In the genomic region with DNA sequence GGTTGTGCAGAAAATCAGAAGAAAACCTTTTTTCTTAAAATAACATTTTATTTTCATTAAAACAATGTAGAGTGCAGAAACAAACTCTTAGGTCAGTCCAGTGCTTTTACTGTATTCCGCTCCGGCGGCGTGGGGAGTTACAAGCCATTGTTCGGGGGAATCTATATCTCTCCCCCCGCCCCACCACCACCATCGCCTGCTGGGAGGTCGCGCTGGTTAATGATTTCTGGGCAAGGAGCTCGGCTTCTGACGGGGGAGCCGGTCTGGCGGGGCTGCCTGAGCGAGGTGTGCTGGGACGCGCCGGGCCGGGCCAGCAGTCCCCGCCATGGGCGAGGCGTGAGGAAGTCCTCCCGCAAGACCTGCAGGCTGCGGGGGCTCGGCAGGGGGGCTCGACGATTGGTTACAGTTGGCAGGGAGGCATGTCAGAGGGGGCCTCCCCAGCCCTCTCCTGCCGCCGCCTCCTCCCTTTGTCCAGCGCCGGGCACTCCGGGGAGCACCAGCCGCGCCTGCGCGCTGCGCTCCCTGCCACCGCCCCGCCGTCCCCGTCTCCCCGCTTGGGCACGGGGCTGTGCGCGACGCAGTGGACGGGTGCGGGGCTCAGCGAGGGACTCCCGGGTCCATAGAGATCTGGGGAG, we compare ENCODE assay signal across 1 cellular context.
TF ChIP-seq lines count a peak whose summit lies in the region.

No MANE protein-coding gene starts in this region.

TF ChIP-seq in HepG2, 621 proteins besides CTCF, POLR2A, EP300 and RAD21 (continued from another document and continues in another):
- TF ChIP-seq, protein P1, sequence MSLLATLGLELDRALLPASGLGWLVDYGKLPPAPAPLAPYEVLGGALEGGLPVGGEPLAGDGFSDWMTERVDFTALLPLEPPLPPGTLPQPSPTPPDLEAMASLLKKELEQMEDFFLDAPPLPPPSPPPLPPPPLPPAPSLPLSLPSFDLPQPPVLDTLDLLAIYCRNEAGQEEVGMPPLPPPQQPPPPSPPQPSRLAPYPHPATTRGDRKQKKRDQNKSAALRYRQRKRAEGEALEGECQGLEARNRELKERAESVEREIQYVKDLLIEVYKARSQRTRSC (CRISPR knock-in tag; IDR thresholded peaks at IDR 0.05; ENCODE audit: low read depth) = no peak
- TF ChIP-seq TP53 (CRISPR knock-in tag; conservative IDR thresholded peaks at IDR 0.05) (0 out of 2 replicates have a peak, but pooled peaks have one; percentile 54), ZNF7 (CRISPR knock-in tag; IDR thresholded peaks at IDR 0.05) (no peak), PCBP1 (IDR thresholded peaks at IDR 0.05; ENCODE audit: borderline replicate concordance, low read depth, low read length) (peak; percentile 38; the same call in 1 of the 2 replicates), ZNF496 (CRISPR knock-in tag; IDR thresholded peaks at IDR 0.05; ENCODE audit: insufficient replicate concordance) (no peak), ZFYVE20 (CRISPR knock-in tag; IDR thresholded peaks at IDR 0.05; ENCODE audit: borderline replicate concordance, low read depth) (no peak), ZNF569 (CRISPR knock-in tag; IDR thresholded peaks at IDR 0.05; ENCODE audit: borderline replicate concordance) (no peak), SRSF1 (optimal IDR thresholded peaks at IDR 0.05; ENCODE audit: low read depth, low read length) (no peak), ZNF232 (CRISPR knock-in tag; IDR thresholded peaks at IDR 0.05; ENCODE audit: borderline replicate concordance) (0 out of 2 replicates have a peak, but pooled peaks have one; percentile 63), GATAD2A (CRISPR knock-in tag; IDR thresholded peaks at IDR 0.05) (peak; percentile 34; the same call in 1 of the 2 replicates), ZNF749 (CRISPR knock-in tag; IDR thresholded peaks at IDR 0.05; ENCODE audit: borderline replicate concordance) (no peak), CREB1 (IDR thresholded peaks at IDR 0.05) (no peak), CREB1 (CRISPR knock-in tag; IDR thresholded peaks at IDR 0.05) (no peak), NFIB (CRISPR knock-in tag; IDR thresholded peaks at IDR 0.05; ENCODE audit: borderline replicate concordance) (no peak), ZNF331 (CRISPR knock-in tag; IDR thresholded peaks at IDR 0.05) (no peak), ZNF605 (CRISPR knock-in tag; IDR thresholded peaks at IDR 0.05) (0 out of 2 replicates have a peak, but pooled peaks have one; percentile 14), ZNF772 (CRISPR knock-in tag; IDR thresholded peaks at IDR 0.05) (peak; percentile 49; the same call in 1 of the 2 replicates), KLF15 (CRISPR knock-in tag; IDR thresholded peaks at IDR 0.05; ENCODE audit: borderline replicate concordance) (0 out of 2 replicates have a peak, but pooled peaks have one; percentile 5), REPIN1 (CRISPR knock-in tag; IDR thresholded peaks at IDR 0.05; ENCODE audit: borderline replicate concordance, low read depth) (peak; percentile 75), MBD4 (IDR thresholded peaks at IDR 0.05; ENCODE audit: borderline replicate concordance, low read length) (no peak), RXRB (CRISPR knock-in tag; IDR thresholded peaks at IDR 0.05; ENCODE audit: borderline replicate concordance) (0 out of 2 replicates have a peak, but pooled peaks have one; percentile 11), ZNF501 (CRISPR knock-in tag; IDR thresholded peaks at IDR 0.05) (peak; percentile 88; the same call in 1 of the 2 replicates), ZNF225 (CRISPR knock-in tag; IDR thresholded peaks at IDR 0.05) (no peak)
- TF ChIP-seq, protein P2, sequence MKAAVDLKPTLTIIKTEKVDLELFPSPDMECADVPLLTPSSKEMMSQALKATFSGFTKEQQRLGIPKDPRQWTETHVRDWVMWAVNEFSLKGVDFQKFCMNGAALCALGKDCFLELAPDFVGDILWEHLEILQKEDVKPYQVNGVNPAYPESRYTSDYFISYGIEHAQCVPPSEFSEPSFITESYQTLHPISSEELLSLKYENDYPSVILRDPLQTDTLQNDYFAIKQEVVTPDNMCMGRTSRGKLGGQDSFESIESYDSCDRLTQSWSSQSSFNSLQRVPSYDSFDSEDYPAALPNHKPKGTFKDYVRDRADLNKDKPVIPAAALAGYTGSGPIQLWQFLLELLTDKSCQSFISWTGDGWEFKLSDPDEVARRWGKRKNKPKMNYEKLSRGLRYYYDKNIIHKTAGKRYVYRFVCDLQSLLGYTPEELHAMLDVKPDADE (CRISPR knock-in tag; IDR thresholded peaks at IDR 0.05) = peak; percentile 47; the same call in 1 of the 2 replicates
- TF ChIP-seq, protein P3, sequence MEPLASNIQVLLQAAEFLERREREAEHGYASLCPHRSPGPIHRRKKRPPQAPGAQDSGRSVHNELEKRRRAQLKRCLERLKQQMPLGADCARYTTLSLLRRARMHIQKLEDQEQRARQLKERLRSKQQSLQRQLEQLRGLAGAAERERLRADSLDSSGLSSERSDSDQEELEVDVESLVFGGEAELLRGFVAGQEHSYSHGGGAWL (CRISPR knock-in tag; IDR thresholded peaks at IDR 0.05) = peak; percentile 23; the same call in 1 of the 2 replicates
- TF ChIP-seq, protein P4, sequence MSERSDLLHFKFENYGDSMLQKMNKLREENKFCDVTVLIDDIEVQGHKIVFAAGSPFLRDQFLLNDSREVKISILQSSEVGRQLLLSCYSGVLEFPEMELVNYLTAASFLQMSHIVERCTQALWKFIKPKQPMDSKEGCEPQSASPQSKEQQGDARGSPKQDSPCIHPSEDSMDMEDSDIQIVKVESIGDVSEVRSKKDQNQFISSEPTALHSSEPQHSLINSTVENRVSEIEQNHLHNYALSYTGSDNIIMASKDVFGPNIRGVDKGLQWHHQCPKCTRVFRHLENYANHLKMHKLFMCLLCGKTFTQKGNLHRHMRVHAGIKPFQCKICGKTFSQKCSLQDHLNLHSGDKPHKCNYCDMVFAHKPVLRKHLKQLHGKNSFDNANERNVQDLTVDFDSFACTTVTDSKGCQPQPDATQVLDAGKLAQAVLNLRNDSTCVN (CRISPR knock-in tag; IDR thresholded peaks at IDR 0.05; ENCODE audit: borderline replicate concordance) = peak; percentile 36; the same call in 1 of the 2 replicates
- TF ChIP-seq, protein P5, sequence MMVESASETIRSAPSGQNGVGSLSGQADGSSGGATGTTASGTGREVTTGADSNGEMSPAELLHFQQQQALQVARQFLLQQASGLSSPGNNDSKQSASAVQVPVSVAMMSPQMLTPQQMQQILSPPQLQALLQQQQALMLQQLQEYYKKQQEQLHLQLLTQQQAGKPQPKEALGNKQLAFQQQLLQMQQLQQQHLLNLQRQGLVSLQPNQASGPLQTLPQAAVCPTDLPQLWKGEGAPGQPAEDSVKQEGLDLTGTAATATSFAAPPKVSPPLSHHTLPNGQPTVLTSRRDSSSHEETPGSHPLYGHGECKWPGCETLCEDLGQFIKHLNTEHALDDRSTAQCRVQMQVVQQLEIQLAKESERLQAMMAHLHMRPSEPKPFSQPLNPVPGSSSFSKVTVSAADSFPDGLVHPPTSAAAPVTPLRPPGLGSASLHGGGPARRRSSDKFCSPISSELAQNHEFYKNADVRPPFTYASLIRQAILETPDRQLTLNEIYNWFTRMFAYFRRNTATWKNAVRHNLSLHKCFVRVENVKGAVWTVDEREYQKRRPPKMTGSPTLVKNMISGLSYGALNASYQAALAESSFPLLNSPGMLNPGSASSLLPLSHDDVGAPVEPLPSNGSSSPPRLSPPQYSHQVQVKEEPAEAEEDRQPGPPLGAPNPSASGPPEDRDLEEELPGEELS (CRISPR knock-in tag; IDR thresholded peaks at IDR 0.05) = peak; percentile 22; the same call in 1 of the 2 replicates
- TF ChIP-seq, protein P6, sequence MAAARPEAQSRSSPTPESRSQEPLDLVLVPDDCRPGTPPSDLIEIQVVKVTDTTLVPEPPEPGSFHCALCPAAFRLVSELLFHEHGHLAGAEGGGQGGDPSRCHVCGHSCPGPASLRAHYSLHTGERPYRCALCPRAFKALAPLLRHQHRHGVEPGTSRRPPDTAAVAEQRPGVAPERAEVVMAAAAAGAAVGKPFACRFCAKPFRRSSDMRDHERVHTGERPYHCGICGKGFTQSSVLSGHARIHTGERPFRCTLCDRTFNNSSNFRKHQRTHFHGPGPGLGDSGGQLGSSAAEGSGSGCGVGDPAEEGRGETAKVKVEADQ (CRISPR knock-in tag; IDR thresholded peaks at IDR 0.05; ENCODE audit: borderline replicate concordance) = no peak
- TF ChIP-seq, protein P7, sequence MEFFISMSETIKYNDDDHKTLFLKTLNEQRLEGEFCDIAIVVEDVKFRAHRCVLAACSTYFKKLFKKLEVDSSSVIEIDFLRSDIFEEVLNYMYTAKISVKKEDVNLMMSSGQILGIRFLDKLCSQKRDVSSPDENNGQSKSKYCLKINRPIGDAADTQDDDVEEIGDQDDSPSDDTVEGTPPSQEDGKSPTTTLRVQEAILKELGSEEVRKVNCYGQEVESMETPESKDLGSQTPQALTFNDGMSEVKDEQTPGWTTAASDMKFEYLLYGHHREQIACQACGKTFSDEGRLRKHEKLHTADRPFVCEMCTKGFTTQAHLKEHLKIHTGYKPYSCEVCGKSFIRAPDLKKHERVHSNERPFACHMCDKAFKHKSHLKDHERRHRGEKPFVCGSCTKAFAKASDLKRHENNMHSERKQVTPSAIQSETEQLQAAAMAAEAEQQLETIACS (CRISPR knock-in tag; IDR thresholded peaks at IDR 0.05) = no peak
- TF ChIP-seq, protein P8, sequence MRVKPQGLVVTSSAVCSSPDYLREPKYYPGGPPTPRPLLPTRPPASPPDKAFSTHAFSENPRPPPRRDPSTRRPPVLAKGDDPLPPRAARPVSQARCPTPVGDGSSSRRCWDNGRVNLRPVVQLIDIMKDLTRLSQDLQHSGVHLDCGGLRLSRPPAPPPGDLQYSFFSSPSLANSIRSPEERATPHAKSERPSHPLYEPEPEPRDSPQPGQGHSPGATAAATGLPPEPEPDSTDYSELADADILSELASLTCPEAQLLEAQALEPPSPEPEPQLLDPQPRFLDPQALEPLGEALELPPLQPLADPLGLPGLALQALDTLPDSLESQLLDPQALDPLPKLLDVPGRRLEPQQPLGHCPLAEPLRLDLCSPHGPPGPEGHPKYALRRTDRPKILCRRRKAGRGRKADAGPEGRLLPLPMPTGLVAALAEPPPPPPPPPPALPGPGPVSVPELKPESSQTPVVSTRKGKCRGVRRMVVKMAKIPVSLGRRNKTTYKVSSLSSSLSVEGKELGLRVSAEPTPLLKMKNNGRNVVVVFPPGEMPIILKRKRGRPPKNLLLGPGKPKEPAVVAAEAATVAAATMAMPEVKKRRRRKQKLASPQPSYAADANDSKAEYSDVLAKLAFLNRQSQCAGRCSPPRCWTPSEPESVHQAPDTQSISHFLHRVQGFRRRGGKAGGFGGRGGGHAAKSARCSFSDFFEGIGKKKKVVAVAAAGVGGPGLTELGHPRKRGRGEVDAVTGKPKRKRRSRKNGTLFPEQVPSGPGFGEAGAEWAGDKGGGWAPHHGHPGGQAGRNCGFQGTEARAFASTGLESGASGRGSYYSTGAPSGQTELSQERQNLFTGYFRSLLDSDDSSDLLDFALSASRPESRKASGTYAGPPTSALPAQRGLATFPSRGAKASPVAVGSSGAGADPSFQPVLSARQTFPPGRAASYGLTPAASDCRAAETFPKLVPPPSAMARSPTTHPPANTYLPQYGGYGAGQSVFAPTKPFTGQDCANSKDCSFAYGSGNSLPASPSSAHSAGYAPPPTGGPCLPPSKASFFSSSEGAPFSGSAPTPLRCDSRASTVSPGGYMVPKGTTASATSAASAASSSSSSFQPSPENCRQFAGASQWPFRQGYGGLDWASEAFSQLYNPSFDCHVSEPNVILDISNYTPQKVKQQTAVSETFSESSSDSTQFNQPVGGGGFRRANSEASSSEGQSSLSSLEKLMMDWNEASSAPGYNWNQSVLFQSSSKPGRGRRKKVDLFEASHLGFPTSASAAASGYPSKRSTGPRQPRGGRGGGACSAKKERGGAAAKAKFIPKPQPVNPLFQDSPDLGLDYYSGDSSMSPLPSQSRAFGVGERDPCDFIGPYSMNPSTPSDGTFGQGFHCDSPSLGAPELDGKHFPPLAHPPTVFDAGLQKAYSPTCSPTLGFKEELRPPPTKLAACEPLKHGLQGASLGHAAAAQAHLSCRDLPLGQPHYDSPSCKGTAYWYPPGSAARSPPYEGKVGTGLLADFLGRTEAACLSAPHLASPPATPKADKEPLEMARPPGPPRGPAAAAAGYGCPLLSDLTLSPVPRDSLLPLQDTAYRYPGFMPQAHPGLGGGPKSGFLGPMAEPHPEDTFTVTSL (CRISPR knock-in tag; IDR thresholded peaks at IDR 0.05; ENCODE audit: borderline replicate concordance) = peak; percentile 19; the same call in 1 of the 2 replicates
- TF ChIP-seq, protein P9, sequence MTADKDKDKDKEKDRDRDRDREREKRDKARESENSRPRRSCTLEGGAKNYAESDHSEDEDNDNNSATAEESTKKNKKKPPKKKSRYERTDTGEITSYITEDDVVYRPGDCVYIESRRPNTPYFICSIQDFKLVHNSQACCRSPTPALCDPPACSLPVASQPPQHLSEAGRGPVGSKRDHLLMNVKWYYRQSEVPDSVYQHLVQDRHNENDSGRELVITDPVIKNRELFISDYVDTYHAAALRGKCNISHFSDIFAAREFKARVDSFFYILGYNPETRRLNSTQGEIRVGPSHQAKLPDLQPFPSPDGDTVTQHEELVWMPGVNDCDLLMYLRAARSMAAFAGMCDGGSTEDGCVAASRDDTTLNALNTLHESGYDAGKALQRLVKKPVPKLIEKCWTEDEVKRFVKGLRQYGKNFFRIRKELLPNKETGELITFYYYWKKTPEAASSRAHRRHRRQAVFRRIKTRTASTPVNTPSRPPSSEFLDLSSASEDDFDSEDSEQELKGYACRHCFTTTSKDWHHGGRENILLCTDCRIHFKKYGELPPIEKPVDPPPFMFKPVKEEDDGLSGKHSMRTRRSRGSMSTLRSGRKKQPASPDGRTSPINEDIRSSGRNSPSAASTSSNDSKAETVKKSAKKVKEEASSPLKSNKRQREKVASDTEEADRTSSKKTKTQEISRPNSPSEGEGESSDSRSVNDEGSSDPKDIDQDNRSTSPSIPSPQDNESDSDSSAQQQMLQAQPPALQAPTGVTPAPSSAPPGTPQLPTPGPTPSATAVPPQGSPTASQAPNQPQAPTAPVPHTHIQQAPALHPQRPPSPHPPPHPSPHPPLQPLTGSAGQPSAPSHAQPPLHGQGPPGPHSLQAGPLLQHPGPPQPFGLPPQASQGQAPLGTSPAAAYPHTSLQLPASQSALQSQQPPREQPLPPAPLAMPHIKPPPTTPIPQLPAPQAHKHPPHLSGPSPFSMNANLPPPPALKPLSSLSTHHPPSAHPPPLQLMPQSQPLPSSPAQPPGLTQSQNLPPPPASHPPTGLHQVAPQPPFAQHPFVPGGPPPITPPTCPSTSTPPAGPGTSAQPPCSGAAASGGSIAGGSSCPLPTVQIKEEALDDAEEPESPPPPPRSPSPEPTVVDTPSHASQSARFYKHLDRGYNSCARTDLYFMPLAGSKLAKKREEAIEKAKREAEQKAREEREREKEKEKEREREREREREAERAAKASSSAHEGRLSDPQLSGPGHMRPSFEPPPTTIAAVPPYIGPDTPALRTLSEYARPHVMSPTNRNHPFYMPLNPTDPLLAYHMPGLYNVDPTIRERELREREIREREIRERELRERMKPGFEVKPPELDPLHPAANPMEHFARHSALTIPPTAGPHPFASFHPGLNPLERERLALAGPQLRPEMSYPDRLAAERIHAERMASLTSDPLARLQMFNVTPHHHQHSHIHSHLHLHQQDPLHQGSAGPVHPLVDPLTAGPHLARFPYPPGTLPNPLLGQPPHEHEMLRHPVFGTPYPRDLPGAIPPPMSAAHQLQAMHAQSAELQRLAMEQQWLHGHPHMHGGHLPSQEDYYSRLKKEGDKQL (CRISPR knock-in tag; IDR thresholded peaks at IDR 0.05; ENCODE audit: low read depth) = 0 out of 2 replicates have a peak, but pooled peaks have one; percentile 10
- TF ChIP-seq, protein P10, sequence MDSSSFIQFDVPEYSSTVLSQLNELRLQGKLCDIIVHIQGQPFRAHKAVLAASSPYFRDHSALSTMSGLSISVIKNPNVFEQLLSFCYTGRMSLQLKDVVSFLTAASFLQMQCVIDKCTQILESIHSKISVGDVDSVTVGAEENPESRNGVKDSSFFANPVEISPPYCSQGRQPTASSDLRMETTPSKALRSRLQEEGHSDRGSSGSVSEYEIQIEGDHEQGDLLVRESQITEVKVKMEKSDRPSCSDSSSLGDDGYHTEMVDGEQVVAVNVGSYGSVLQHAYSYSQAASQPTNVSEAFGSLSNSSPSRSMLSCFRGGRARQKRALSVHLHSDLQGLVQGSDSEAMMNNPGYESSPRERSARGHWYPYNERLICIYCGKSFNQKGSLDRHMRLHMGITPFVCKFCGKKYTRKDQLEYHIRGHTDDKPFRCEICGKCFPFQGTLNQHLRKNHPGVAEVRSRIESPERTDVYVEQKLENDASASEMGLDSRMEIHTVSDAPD (CRISPR knock-in tag; IDR thresholded peaks at IDR 0.05) = peak; percentile 82; the same call in 1 of the 2 replicates
